Comparison of ENCODE assay signal across 17 cellular contexts in genomic region chr10:22023508-22023907, GRCh38. TPM values are rescaled to one million over a fixed set of nuclear protein-coding genes. Genes with fewer than 3 reads are reported as not detected.
DNase-seq lines count a peak whose midpoint lies in the region; ATAC-seq and TF ChIP-seq lines count a peak whose summit lies in the region.
"Had no signal": no experiment of that assay in that cellular context is flagged by ENCODE, and none has a peak within 500 bp of the region (broad histone marks: within the 10 kb centered on the region; RNA-seq: fewer than 3 reads in every experiment).

No MANE protein-coding gene starts in this region.

- H3K9me3 Mint-ChIP-seq in activated T-cell treated with anti-CD3 and anti-CD28 coated beads, Interleukin-2, amount 50 U/mL, for 72 hours: peaks cover 2 to 7% of the 10 kb centered on the region in 2 donors
- H3K9me3 Mint-ChIP-seq in CD4-positive, alpha-beta memory T cell: peaks cover 0 to 5% (median 0%) of the 10 kb centered on the region in 8 donors
- peaks cover 4% of the 10 kb centered on the region for H3K9me3 Mint-ChIP-seq in activated naive CD8-positive, alpha-beta T cell treated with anti-CD3 and anti-CD28 coated beads, Interleukin-2, amount 50 U/mL, for 24 hours
- peaks cover 8% of the 10 kb centered on the region for H3K9me3 Mint-ChIP-seq in stimulated activated memory B cell treated with anti-CD40 and anti-IgM and Interleukin-4, amounts not matched to agents 10 μg/mL and 1 μg/mL and 100 μg/mL, for 72 hours
- peaks cover 36% of the 10 kb centered on the region for H3K9me3 Mint-ChIP-seq in endodermal cell

- no peak overlapping the region for H3K9ac ChIP-seq in endodermal cell (ENCODE audit: extremely low read depth, low read length, poor library complexity, severe bottlenecking)

- H3K27me3 Mint-ChIP-seq in activated T-cell treated with anti-CD3 and anti-CD28 coated beads, Interleukin-2, amount 50 U/mL, for 72 hours (ENCODE audit: low read depth): peaks cover 5% of the 10 kb centered on the region
- peaks cover 0 to 9% of the 10 kb centered on the region in 2 donors for H3K27me3 Mint-ChIP-seq in CD4-positive, alpha-beta memory T cell
- peaks cover 4% of the 10 kb centered on the region for H3K27me3 Mint-ChIP-seq in activated naive CD8-positive, alpha-beta T cell treated with anti-CD3 and anti-CD28 coated beads, Interleukin-2, amount 50 U/mL, for 24 hours
- H3K27me3 Mint-ChIP-seq in stimulated activated memory B cell treated with anti-CD40 and anti-IgM and Interleukin-4, amounts not matched to agents 10 μg/mL and 1 μg/mL and 100 μg/mL, for 72 hours: peaks cover 1% of the 10 kb centered on the region
- H3K27me3 Mint-ChIP-seq in endodermal cell (ENCODE audit: insufficient read depth): peaks cover 1% of the 10 kb centered on the region

- peaks cover 2 to 6% of the 10 kb centered on the region in 2 donors for H3K36me3 Mint-ChIP-seq in activated T-cell treated with anti-CD3 and anti-CD28 coated beads, Interleukin-2, amount 50 U/mL, for 72 hours (ENCODE audit: insufficient read depth in 2 of 2)
- H3K36me3 Mint-ChIP-seq in CD4-positive, alpha-beta memory T cell: no peaks in the 10 kb centered on the region
- H3K36me3 Mint-ChIP-seq in activated naive CD8-positive, alpha-beta T cell treated with anti-CD3 and anti-CD28 coated beads, Interleukin-2, amount 50 U/mL, for 24 hours (ENCODE audit: low read depth): no peaks in the 10 kb centered on the region
- no peaks in the 10 kb centered on the region for H3K36me3 Mint-ChIP-seq in stimulated activated memory B cell treated with anti-CD40 and anti-IgM and Interleukin-4, amounts not matched to agents 10 μg/mL and 1 μg/mL and 100 μg/mL, for 72 hours
- peaks cover 4% of the 10 kb centered on the region for H3K36me3 Mint-ChIP-seq in endodermal cell (ENCODE audit: low read depth)

- peaks cover 18% of the 10 kb centered on the region for H3K4me1 ChIP-seq in CD4-positive, alpha-beta memory T cell (ENCODE audit: insufficient read depth, low read length)
- no peaks in the 10 kb centered on the region for H3K4me1 ChIP-seq in endodermal cell (ENCODE audit: control insufficient read depth, insufficient read depth, low read length)

- peaks cover 21% of the 10 kb centered on the region for H3K4me1 Mint-ChIP-seq in activated T-cell treated with anti-CD3 and anti-CD28 coated beads, Interleukin-2, amount 50 U/mL, for 72 hours (ENCODE audit: low read depth)
- peaks cover 15 to 21% (median 19%) of the 10 kb centered on the region in 4 donors for H3K4me1 Mint-ChIP-seq in CD4-positive, alpha-beta memory T cell
- peaks cover 18% of the 10 kb centered on the region for H3K4me1 Mint-ChIP-seq in activated naive CD8-positive, alpha-beta T cell treated with anti-CD3 and anti-CD28 coated beads, Interleukin-2, amount 50 U/mL, for 24 hours
- H3K4me1 Mint-ChIP-seq in stimulated activated memory B cell treated with anti-CD40 and anti-IgM and Interleukin-4, amounts not matched to agents 10 μg/mL and 1 μg/mL and 100 μg/mL, for 72 hours: peaks cover 14% of the 10 kb centered on the region
- H3K4me1 Mint-ChIP-seq in endodermal cell: no peaks in the 10 kb centered on the region

- peak overlapping the region in 1 of 2 donors; percentile 35 for H3K4me3 Mint-ChIP-seq in activated T-cell treated with anti-CD3 and anti-CD28 coated beads, Interleukin-2, amount 50 U/mL, for 72 hours
- H3K4me3 Mint-ChIP-seq in CD4-positive, alpha-beta memory T cell: peak overlapping the region in 5 of 8 donors; percentile 69 to 91 (median 84)
- no peak overlapping the region for H3K4me3 Mint-ChIP-seq in activated naive CD8-positive, alpha-beta T cell treated with anti-CD3 and anti-CD28 coated beads, Interleukin-2, amount 50 U/mL, for 24 hours
- no peak overlapping the region for H3K4me3 Mint-ChIP-seq in stimulated activated memory B cell treated with anti-CD40 and anti-IgM and Interleukin-4, amounts not matched to agents 10 μg/mL and 1 μg/mL and 100 μg/mL, for 72 hours
- no peak overlapping the region for H3K4me3 Mint-ChIP-seq in endodermal cell

- CTCF ChIA-PET in CD4-positive, alpha-beta memory T cell (lab: Charles Lee; ENCODE audit: partially characterized antibody): interaction anchor here (0.9 to 1.8 kb wide), 6 partner anchors 9 to 965 kb away, joined by 3 to 5 read pairs (median 3); no protein-coding TSS in a partner anchor

- no peak overlapping the region for H3K27ac ChIP-seq in CD4-positive, alpha-beta memory T cell (ENCODE audit: low read depth, low read length)
- no peak overlapping the region for H3K27ac ChIP-seq in endodermal cell (ENCODE audit: low read depth, low read length)

- DNase-seq in activated T-cell treated with anti-CD3 and anti-CD28 coated beads, Interleukin-2, amount 50 U/mL, for 72 hours: no peak
- no peak for DNase-seq in activated T-cell treated with anti-CD3 and anti-CD28 coated beads, Interleukin-2, amount 50 U/mL, for 48 hours
- no peak for DNase-seq in CD4-positive, alpha-beta memory T cell
- DNase-seq in activated naive CD8-positive, alpha-beta T cell treated with anti-CD3 and anti-CD28 coated beads, Interleukin-2, amount 50 U/mL, for 24 hours: no peak
- DNase-seq in ecto neural progenitor cell (ENCODE audit: low spot score) (no peak), endodermal cell (no peak), OCI-M2 (lab: John Stamatoyannopoulos, UW; ENCODE audit: unreplicated experiment) (no peak)
- DNase-seq: GOT3; MM.1S; NCI-H1092; NCI-H2081 treated with DMSO at 0.1 percent for 48 hours; NCI-H446 treated with DMSO at 0.1 percent for 48 hours; NCI-H748 treated with DMSO at 0.1 percent for 48 hours; NK-92 treated with Interleukin-12 subunit alpha and Interleukin-12 subunit beta, amount 100 ng/mL, for 24 hours; SHP77 had no signal

- POLR2A ChIA-PET in CD4-positive, alpha-beta memory T cell (lab: Charles Lee; ENCODE audit: partially characterized antibody): interaction anchor here (0.8 to 1.4 kb wide), 3 partner anchors 20 to 207 kb away, joined by 3 to 4 read pairs (median 3); partner anchors contain the start of gene DNAJC1

- WGBS in endodermal cell (ENCODE audit: insufficient coverage in 1 of 2, insufficient read length in 1 of 2), 2 experiments: 62% methylated on average over 3 of the region's 3 CpGs

- H3K27me3 ChIP-seq in CD4-positive, alpha-beta memory T cell (ENCODE audit: insufficient read depth, low read length): no peaks in the 10 kb centered on the region
- no peaks in the 10 kb centered on the region for H3K27me3 ChIP-seq in endodermal cell (ENCODE audit: control insufficient read depth, insufficient read depth, low read length, poor library complexity, severe bottlenecking)

- intact Hi-C loops in CD4-positive, alpha-beta memory T cell (cut with micrococcal nuclease): loop anchor here (5.0 kb wide), 2 partner anchors 204 to 294 kb away; partner anchors contain the start of gene COMMD3

- H3K27ac Mint-ChIP-seq in activated T-cell treated with anti-CD3 and anti-CD28 coated beads, Interleukin-2, amount 50 U/mL, for 72 hours: no peak overlapping the region
- H3K27ac Mint-ChIP-seq in CD4-positive, alpha-beta memory T cell: peak overlapping the region in 4 of 7 donors; percentile 3 to 95 (median 84)
- peak overlapping the region; percentile 69 for H3K27ac Mint-ChIP-seq in activated naive CD8-positive, alpha-beta T cell treated with anti-CD3 and anti-CD28 coated beads, Interleukin-2, amount 50 U/mL, for 24 hours
- H3K27ac Mint-ChIP-seq in stimulated activated memory B cell treated with anti-CD40 and anti-IgM and Interleukin-4, amounts not matched to agents 10 μg/mL and 1 μg/mL and 100 μg/mL, for 72 hours: peak overlapping the region; percentile 63
- H3K27ac Mint-ChIP-seq in endodermal cell: no peak overlapping the region

- no peaks in the 10 kb centered on the region for H3K9me3 ChIP-seq in CD4-positive, alpha-beta memory T cell (ENCODE audit: control insufficient read depth in 1 of 2, low read length in 2 of 2)
- H3K9me3 ChIP-seq in endodermal cell (ENCODE audit: control insufficient read depth, low read length): peaks cover 60% of the 10 kb centered on the region

- no peaks in the 10 kb centered on the region for H3K36me3 ChIP-seq in CD4-positive, alpha-beta memory T cell (ENCODE audit: insufficient read depth, low read length)
- no peaks in the 10 kb centered on the region for H3K36me3 ChIP-seq in endodermal cell (ENCODE audit: control insufficient read depth, insufficient read depth, low read length)

- H3K4me3 ChIP-seq in CD4-positive, alpha-beta memory T cell (ENCODE audit: low read length in 2 of 2): no peak overlapping the region
- no peak overlapping the region for H3K4me3 ChIP-seq in endodermal cell (ENCODE audit: low read length)

- ATAC-seq in activated T-cell treated with anti-CD3 and anti-CD28 coated beads, Interleukin-2, amount 50 U/mL, for 72 hours (replicated peaks in 1 of 2): peak; percentile 45 to 61
- no peak for ATAC-seq in activated naive CD8-positive, alpha-beta T cell treated with anti-CD3 and anti-CD28 coated beads, Interleukin-2, amount 50 U/mL, for 24 hours
- ATAC-seq in stimulated activated memory B cell treated with anti-CD40 and anti-IgM and Interleukin-4, amounts not matched to agents 10 μg/mL and 1 μg/mL and 100 μg/mL, for 72 hours: no peak
- ATAC-seq: HCT116 had no signal

- no peak for TF ChIP-seq CTCF in endodermal cell (conservative IDR thresholded peaks at IDR 0.05)

RNA-seq across cellular contexts. Expression of gene DNAJC1, which starts 20.0 kb away (rescaled TPM):
- 10 to 100 TPM; 40.6 to 42.4 TPM for total RNA-seq in activated T-cell treated with anti-CD3 and anti-CD28 coated beads, Interleukin-2, amount 50 U/mL, for 72 hours
- 10 to 100 TPM; 15.0 to 16.7 TPM for total RNA-seq in CD4-positive, alpha-beta memory T cell
- 10 to 100 TPM; 13.0 to 22.0 TPM for polyA plus RNA-seq in CD4-positive, alpha-beta memory T cell
- 10 to 100 TPM; 23.5 to 30.4 TPM for total RNA-seq in endodermal cell
- 31.1 TPM for polyA plus RNA-seq in endodermal cell (2013, experiment 1 of 2)
- 30.4 TPM for polyA plus RNA-seq in endodermal cell (2013, experiment 2 of 2)

Comparison
In these comparisons a context has a peak if more than half of its experiments do, and no peak if none do; other contexts are left out.
1. ATAC-seq: peak in activated T-cell treated with anti-CD3 and anti-CD28 coated beads, Interleukin-2, amount 50 U/mL, for 72 hours (2 of 2); none in activated naive CD8-positive, alpha-beta T cell treated with anti-CD3 and anti-CD28 coated beads, Interleukin-2, amount 50 U/mL, for 24 hours (single experiment) and stimulated activated memory B cell treated with anti-CD40 and anti-IgM and Interleukin-4, amounts not matched to agents 10 μg/mL and 1 μg/mL and 100 μg/mL, for 72 hours (single experiment).
2. H3K27ac Mint-ChIP-seq: peak in CD4-positive, alpha-beta memory T cell (4 of 7), activated naive CD8-positive, alpha-beta T cell treated with anti-CD3 and anti-CD28 coated beads, Interleukin-2, amount 50 U/mL, for 24 hours (single experiment) and stimulated activated memory B cell treated with anti-CD40 and anti-IgM and Interleukin-4, amounts not matched to agents 10 μg/mL and 1 μg/mL and 100 μg/mL, for 72 hours (single experiment); none in activated T-cell treated with anti-CD3 and anti-CD28 coated beads, Interleukin-2, amount 50 U/mL, for 72 hours (single experiment) and endodermal cell (single experiment).
3. H3K4me3 Mint-ChIP-seq: peak in CD4-positive, alpha-beta memory T cell (5 of 8); none in activated naive CD8-positive, alpha-beta T cell treated with anti-CD3 and anti-CD28 coated beads, Interleukin-2, amount 50 U/mL, for 24 hours (single experiment), stimulated activated memory B cell treated with anti-CD40 and anti-IgM and Interleukin-4, amounts not matched to agents 10 μg/mL and 1 μg/mL and 100 μg/mL, for 72 hours (single experiment) and endodermal cell (single experiment).